Comparison of ENCODE assay signal across 9 cellular contexts in genomic region chr17:82105882-82106696, GRCh38. TPM values are rescaled to one million over a fixed set of nuclear protein-coding genes. Genes with fewer than 3 reads are reported as not detected.
DNase-seq lines count a peak whose midpoint lies in the region; ATAC-seq, FAIRE-seq and TF ChIP-seq lines count a peak whose summit lies in the region.
"Had no signal": no experiment of that assay in that cellular context is flagged by ENCODE, and none has a peak within 500 bp of the region (broad histone marks: within the 10 kb centered on the region; RNA-seq: fewer than 3 reads in every experiment).

No MANE protein-coding gene starts in this region.

- H3K9me3 Mint-ChIP-seq in activated naive CD8-positive, alpha-beta T cell treated with anti-CD3 and anti-CD28 coated beads for 36 hours: no peaks in the 10 kb centered on the region

- no peaks in the 10 kb centered on the region for H3K27me3 Mint-ChIP-seq in activated naive CD8-positive, alpha-beta T cell treated with anti-CD3 and anti-CD28 coated beads for 36 hours

- H3K36me3 Mint-ChIP-seq in activated naive CD8-positive, alpha-beta T cell treated with anti-CD3 and anti-CD28 coated beads for 36 hours: no peaks in the 10 kb centered on the region

- no peak for FAIRE-seq in D721Med (lab: Jason Lieb, UNC)
- FAIRE-seq: endometrium had no signal

- H3K4me3 ChIP-seq in Jurkat, Clone E6-1 (ENCODE audit: low read length): peak overlapping the region; percentile 66

- peaks cover 28% of the 10 kb centered on the region for H3K4me1 Mint-ChIP-seq in activated naive CD8-positive, alpha-beta T cell treated with anti-CD3 and anti-CD28 coated beads for 36 hours

- peak overlapping the region; percentile 89 for H3K4me3 Mint-ChIP-seq in activated naive CD8-positive, alpha-beta T cell treated with anti-CD3 and anti-CD28 coated beads for 36 hours

- no peak for TF ChIP-seq CTCF in D721Med (IDR thresholded peaks at IDR 0.05; ENCODE audit: insufficient read depth, missing control alignments)

- DNase-seq in DMS 273 (lab: John Stamatoyannopoulos, UW; ENCODE audit: unreplicated experiment): peak; percentile 83
- DNase-seq in Jurkat, Clone E6-1 (ENCODE audit: low read depth, low spot score): peak; percentile 63
- DNase-seq in SK-N-DZ (ENCODE audit: low spot score): peak; percentile 85
- DNase-seq in activated naive CD8-positive, alpha-beta T cell treated with anti-CD3 and anti-CD28 coated beads for 36 hours: peak; percentile 70
- DNase-seq in iPS DF 19.7 (ENCODE audit: low read depth, low spot score): peak; percentile 61
- peak; percentile 83 for DNase-seq in stimulated activated CD4-positive, alpha-beta T cell treated with anti-CD3 and anti-CD28 coated beads, Interleukin-15, amount 100 ng/mL, for 24 hours
- no peak for DNase-seq in D721Med (ENCODE audit: insufficient read length, low spot score)

- peak overlapping the region; percentile 95 for H3K27ac Mint-ChIP-seq in activated naive CD8-positive, alpha-beta T cell treated with anti-CD3 and anti-CD28 coated beads for 36 hours

- ATAC-seq in GM19468 (IDR thresholded peaks at IDR 0.05; ENCODE audit: extremely low read depth, unreplicated experiment): peak; percentile 47

RNA-seq across cellular contexts. Expression of gene FASN, which starts 8.1 kb away (rescaled TPM):
- polyA plus RNA-seq in Jurkat, Clone E6-1 (2012; ENCODE audit: insufficient read depth, insufficient read length): 37.8 TPM
- polyA plus RNA-seq in SK-N-DZ (2014; cell fraction: cytosol; rRNA removed): 178 and 182 TPM in 2 replicates
- 168 and 229 TPM in 2 replicates for polyA plus RNA-seq in SK-N-DZ (2014; cell fraction: nucleus; rRNA removed)
- total RNA-seq in activated naive CD8-positive, alpha-beta T cell treated with anti-CD3 and anti-CD28 coated beads for 36 hours: 100 to 1,000 TPM; 282 to 287 TPM

RNA-seq across cellular contexts. Expression of gene DUS1L, which starts 40.5 kb away (rescaled TPM):
- polyA plus RNA-seq in Jurkat, Clone E6-1 (2012; ENCODE audit: insufficient read depth, insufficient read length): 228 TPM
- 139 and 158 TPM in 2 replicates for polyA plus RNA-seq in SK-N-DZ (2014; cell fraction: cytosol; rRNA removed)
- polyA plus RNA-seq in SK-N-DZ (2014; cell fraction: nucleus; rRNA removed): 1,140 and 1,180 TPM in 2 replicates
- total RNA-seq in activated naive CD8-positive, alpha-beta T cell treated with anti-CD3 and anti-CD28 coated beads for 36 hours: 100 to 1,000 TPM; 175 to 190 TPM

RNA-seq across cellular contexts. Expression of gene GPS1, which starts 54.4 kb away (rescaled TPM):
- polyA plus RNA-seq in Jurkat, Clone E6-1 (2012; ENCODE audit: insufficient read depth, insufficient read length): 123 TPM
- polyA plus RNA-seq in SK-N-DZ (2014; cell fraction: cytosol; rRNA removed): 238 and 245 TPM in 2 replicates
- polyA plus RNA-seq in SK-N-DZ (2014; cell fraction: nucleus; rRNA removed): 461 and 512 TPM in 2 replicates
- 100 to 1,000 TPM in 1 of 2 experiments, 10 to 100 TPM in 1; 94.2 to 103 TPM for total RNA-seq in activated naive CD8-positive, alpha-beta T cell treated with anti-CD3 and anti-CD28 coated beads for 36 hours

RNA-seq across cellular contexts. Expression of gene RFNG, which starts 54.5 kb away (rescaled TPM):
- polyA plus RNA-seq in Jurkat, Clone E6-1 (2012; ENCODE audit: insufficient read depth, insufficient read length): 30.1 TPM
- 65.1 and 71.9 TPM in 2 replicates for polyA plus RNA-seq in SK-N-DZ (2014; cell fraction: cytosol; rRNA removed)
- polyA plus RNA-seq in SK-N-DZ (2014; cell fraction: nucleus; rRNA removed): 471 and 495 TPM in 2 replicates
- 10 to 100 TPM; 13.9 to 14.5 TPM for total RNA-seq in activated naive CD8-positive, alpha-beta T cell treated with anti-CD3 and anti-CD28 coated beads for 36 hours
